In genomic region chr2:74267068-74267467, GRCh38 we compare ENCODE assay signal across 8 cellular contexts.
DNase-seq lines count a peak whose midpoint lies in the region; ATAC-seq and TF ChIP-seq lines count a peak whose summit lies in the region.

No MANE protein-coding gene starts in this region.

- H3K27ac ChIP-seq in epithelial cell of prostate (no peak overlapping the region), dorsolateral prefrontal cortex (no peak overlapping the region)

- no peak for ATAC-seq in HG02610 (IDR thresholded peaks at IDR 0.05; ENCODE audit: unreplicated experiment)

- H3K27me3 ChIP-seq in dorsolateral prefrontal cortex, result no peaks in the 10 kb centered on the region

- H3K4me3 ChIP-seq in GM12865 (ENCODE audit: low read depth, low read length) (no peak overlapping the region), dorsolateral prefrontal cortex (no peak overlapping the region)

- intact Hi-C loops in dorsolateral prefrontal cortex (cut with DNase I) (no loop called here), posterior vena cava (cut with DNase I) (no loop called here)

- TF ChIP-seq CTCF in GM12865 (IDR thresholded peaks at IDR 0.05; ENCODE audit: insufficient read depth, low read depth, low read length, missing control alignments) (peak; percentile 58), dorsolateral prefrontal cortex (IDR thresholded peaks at IDR 0.05 in 54 of 56, conservative IDR thresholded peaks at IDR 0.05 in 2 of 56; ENCODE audit: low read depth in 1 of 56, partially characterized antibody in 56 of 56) (peak in 1 of 56 donors; percentile 10)

- DNase-seq in GM12865 (ENCODE audit: low read depth) (peak; percentile 66), M059J (ENCODE audit: low read depth) (peak; percentile 20), epithelial cell of prostate (ENCODE audit: low read depth, low spot score) (peak; percentile 2), dorsolateral prefrontal cortex (no peak), posterior vena cava (ENCODE audit: low spot score) (no peak)
- peak; percentile 10 for DNase-seq in activated CD4-positive, CD25-positive, alpha-beta regulatory T cell treated with anti-CD3 and anti-CD28 coated beads, Interleukin-2, amount 50 U/mL, for 16 hours (ENCODE audit: low read depth, low spot score)
- peak; percentile 12 for DNase-seq in stimulated activated CD8-positive, alpha-beta memory T cell treated with anti-CD3 and anti-CD28 coated beads, Interleukin-4, amount 100 ng/mL, for 24 hours (ENCODE audit: low read depth)

Comparison
In these comparisons a context has a peak if more than half of its experiments do, and no peak if none do; other contexts are left out.
1. DNase-seq: peak in GM12865 (single experiment), M059J (single experiment), activated CD4-positive, CD25-positive, alpha-beta regulatory T cell treated with anti-CD3 and anti-CD28 coated beads, Interleukin-2, amount 50 U/mL, for 16 hours (single experiment), epithelial cell of prostate (single experiment) and stimulated activated CD8-positive, alpha-beta memory T cell treated with anti-CD3 and anti-CD28 coated beads, Interleukin-4, amount 100 ng/mL, for 24 hours (single experiment); none in dorsolateral prefrontal cortex (0 of 10) and posterior vena cava (single experiment).